ENCODE assay signal across 1 cellular context in genomic region chr17:12020595-12021590, GRCh38.
TF ChIP-seq lines count a peak whose summit lies in the region.

Gene MAP2K4 (plus strand): TSS chr17:12020877. CDS start chr17:12020887, 10 bp downstream.

TF ChIP-seq in HepG2, 621 proteins besides CTCF, POLR2A, EP300 and RAD21 (continued from another document and continues in another):
- TF ChIP-seq CERS6 (CRISPR knock-in tag; IDR thresholded peaks at IDR 0.05): no peak
- 0 out of 2 replicates have a peak, but pooled peaks have one; percentile 18 for TF ChIP-seq ATF2 (CRISPR knock-in tag; IDR thresholded peaks at IDR 0.05)
- TF ChIP-seq REL (CRISPR knock-in tag; conservative IDR thresholded peaks at IDR 0.05): no peak
- TF ChIP-seq ZNF484 (CRISPR knock-in tag; IDR thresholded peaks at IDR 0.05; ENCODE audit: borderline replicate concordance, low read depth): no peak
- no peak for TF ChIP-seq MLLT10 (CRISPR knock-in tag; IDR thresholded peaks at IDR 0.05)
- TF ChIP-seq CCAR2 (optimal IDR thresholded peaks at IDR 0.05; ENCODE audit: low read depth, low read length): no peak
- TF ChIP-seq ZNF543 (CRISPR knock-in tag; IDR thresholded peaks at IDR 0.05): no peak
- no peak for TF ChIP-seq ZZZ3 (CRISPR knock-in tag; IDR thresholded peaks at IDR 0.05; ENCODE audit: borderline replicate concordance)
- TF ChIP-seq ZNF142 (CRISPR knock-in tag; IDR thresholded peaks at IDR 0.05): no peak
- TF ChIP-seq BCL3 (CRISPR knock-in tag; IDR thresholded peaks at IDR 0.05): peak; percentile 25; the same call in 1 of the 2 replicates
- TF ChIP-seq FOXO4 (CRISPR knock-in tag; conservative IDR thresholded peaks at IDR 0.05): no peak
- no peak for TF ChIP-seq ZNF513 (CRISPR knock-in tag; conservative IDR thresholded peaks at IDR 0.05)
- no peak for TF ChIP-seq HMG20B (CRISPR knock-in tag; conservative IDR thresholded peaks at IDR 0.05)
- no peak for TF ChIP-seq ZNF205 (CRISPR knock-in tag; IDR thresholded peaks at IDR 0.05)
- TF ChIP-seq ZNF496 (CRISPR knock-in tag; IDR thresholded peaks at IDR 0.05; ENCODE audit: insufficient replicate concordance): no peak
- no peak for TF ChIP-seq ZNF703 (CRISPR knock-in tag; IDR thresholded peaks at IDR 0.05; ENCODE audit: borderline replicate concordance)
- TF ChIP-seq PAWR (CRISPR knock-in tag; IDR thresholded peaks at IDR 0.05; ENCODE audit: borderline replicate concordance): no peak
- no peak for TF ChIP-seq JARID2 (CRISPR knock-in tag; IDR thresholded peaks at IDR 0.05; ENCODE audit: insufficient replicate concordance)
- TF ChIP-seq SAP130 (CRISPR knock-in tag; IDR thresholded peaks at IDR 0.05; ENCODE audit: low read depth): peak; percentile 39
- 0 out of 2 replicates have a peak, but pooled peaks have one; percentile 22 for TF ChIP-seq KDM5B (CRISPR knock-in tag; IDR thresholded peaks at IDR 0.05; ENCODE audit: borderline replicate concordance)
- no peak for TF ChIP-seq NFIC (IDR thresholded peaks at IDR 0.05; ENCODE audit: low read length)
- no peak for TF ChIP-seq SP5 (CRISPR knock-in tag; IDR thresholded peaks at IDR 0.05; ENCODE audit: borderline replicate concordance, low read depth)
- TF ChIP-seq NR2F2 (IDR thresholded peaks at IDR 0.05; ENCODE audit: borderline replicate concordance, low read depth): no peak
- TF ChIP-seq FOXM1 (CRISPR knock-in tag; IDR thresholded peaks at IDR 0.05): no peak
- peak; percentile 28; the same call in 1 of the 2 replicates for TF ChIP-seq SAFB2 (CRISPR knock-in tag; IDR thresholded peaks at IDR 0.05; ENCODE audit: borderline replicate concordance, low read depth)
- TF ChIP-seq RNF2 (conservative IDR thresholded peaks at IDR 0.05; ENCODE audit: low read depth): no peak
- TF ChIP-seq ZNF431 (CRISPR knock-in tag; IDR thresholded peaks at IDR 0.05; ENCODE audit: borderline replicate concordance, low read depth): no peak
- TF ChIP-seq YEATS4 (CRISPR knock-in tag; IDR thresholded peaks at IDR 0.05; ENCODE audit: borderline replicate concordance): no peak
- TF ChIP-seq NR2F1 (CRISPR knock-in tag; IDR thresholded peaks at IDR 0.05): no peak
- peak; percentile 50 for TF ChIP-seq AGO2 (optimal IDR thresholded peaks at IDR 0.05; ENCODE audit: low read depth, low read length)
- no peak for TF ChIP-seq ZNF644 (CRISPR knock-in tag; IDR thresholded peaks at IDR 0.05; ENCODE audit: low read depth)
- TF ChIP-seq JUN (CRISPR knock-in tag; IDR thresholded peaks at IDR 0.05): no peak
- no peak for TF ChIP-seq POGK (CRISPR knock-in tag; conservative IDR thresholded peaks at IDR 0.05)
- TF ChIP-seq RBAK (CRISPR knock-in tag; IDR thresholded peaks at IDR 0.05): no peak
- no peak for TF ChIP-seq ZNF468 (CRISPR knock-in tag; IDR thresholded peaks at IDR 0.05)
- TF ChIP-seq ZNF18 (CRISPR knock-in tag; IDR thresholded peaks at IDR 0.05; ENCODE audit: insufficient replicate concordance): no peak
- no peak for TF ChIP-seq ZNF550 (CRISPR knock-in tag; IDR thresholded peaks at IDR 0.05; ENCODE audit: borderline replicate concordance)
- TF ChIP-seq ZNF883 (CRISPR knock-in tag; IDR thresholded peaks at IDR 0.05; ENCODE audit: not compliant biosample characterization): no peak
- TF ChIP-seq FOXP1 (IDR thresholded peaks at IDR 0.05): no peak
- no peak for TF ChIP-seq FOXP1 (CRISPR knock-in tag; IDR thresholded peaks at IDR 0.05)
- TF ChIP-seq DDIT3 (CRISPR knock-in tag; IDR thresholded peaks at IDR 0.05): no peak
- TF ChIP-seq ZNF33B (CRISPR knock-in tag; IDR thresholded peaks at IDR 0.05): no peak
- no peak for TF ChIP-seq SMAD9 (CRISPR knock-in tag; IDR thresholded peaks at IDR 0.05)
- TF ChIP-seq ZMAT5 (CRISPR knock-in tag; IDR thresholded peaks at IDR 0.05; ENCODE audit: borderline replicate concordance, low read depth): no peak
- peak; percentile 70 for TF ChIP-seq POLR2AphosphoS5 (IDR thresholded peaks at IDR 0.05; ENCODE audit: low read depth, low read length)
- no peak for TF ChIP-seq ZBTB21 (CRISPR knock-in tag; IDR thresholded peaks at IDR 0.05)
- TF ChIP-seq ZBTB43 (CRISPR knock-in tag; conservative IDR thresholded peaks at IDR 0.05): no peak
- TF ChIP-seq TARDBP (CRISPR knock-in tag; IDR thresholded peaks at IDR 0.05): no peak; the same call in 1 of the 2 replicates
- no peak for TF ChIP-seq PRMT3 (CRISPR knock-in tag; IDR thresholded peaks at IDR 0.05; ENCODE audit: borderline replicate concordance, low read depth)
- TF ChIP-seq MTA1 (CRISPR knock-in tag; IDR thresholded peaks at IDR 0.05; ENCODE audit: borderline replicate concordance): no peak
- TF ChIP-seq JUNB (CRISPR knock-in tag; IDR thresholded peaks at IDR 0.05; ENCODE audit: borderline replicate concordance): no peak
- no peak for TF ChIP-seq MEIS1 (CRISPR knock-in tag; IDR thresholded peaks at IDR 0.05; ENCODE audit: borderline replicate concordance)
